ENCODE assay signal across 21 cellular contexts in the genomic region with DNA sequence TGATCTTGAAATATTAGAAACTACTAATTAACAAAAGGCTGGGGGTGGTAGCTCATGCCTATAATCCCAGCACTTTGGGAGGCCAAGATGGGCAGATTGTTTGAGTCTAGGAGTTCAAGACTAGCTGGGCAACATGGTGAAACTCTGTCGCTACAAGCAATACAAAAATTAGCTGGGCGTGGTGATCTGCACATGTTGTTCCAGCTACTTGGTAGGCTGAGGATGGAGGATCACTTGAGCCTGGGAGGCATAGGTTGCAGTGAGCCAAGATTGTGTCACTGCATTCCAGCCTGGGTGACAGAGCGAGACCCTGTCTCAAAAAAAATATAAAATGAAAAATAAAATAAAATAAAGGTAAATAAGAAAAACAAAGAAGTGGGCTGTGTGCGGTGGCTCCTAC.
"Had no signal": no experiment of that assay in that cellular context is flagged by ENCODE, and none has a peak within 500 bp of the region (broad histone marks: within the 10 kb centered on the region; RNA-seq: fewer than 3 reads in every experiment).

No MANE protein-coding gene starts in this region.

- ATAC-seq: activated T-helper 17 cell treated with anti-CD3 and anti-CD28 coated beads, Interleukin-2, amount 50 U/mL, for 72 hours; SK-N-SH treated with all-trans-retinoic acid at 6 μM for 48 hours; WTC11 had no signal

- H3K4me3 ChIP-seq: cardiac muscle cell, SJSA1 had no signal

- DNase-seq: activated CD4-positive, alpha-beta T cell treated with anti-CD3 and anti-CD28 coated beads for 48 hours; activated CD4-positive, CD25-positive, alpha-beta regulatory T cell treated with anti-CD3 and anti-CD28 coated beads, Interleukin-2, amount 50 U/mL, for 72 hours; activated gamma-delta T cell treated with Interleukin-2 at 50 U/mL for 16 hours; activated naive CD4-positive, alpha-beta T cell treated with anti-CD3 and anti-CD28 coated beads, Interleukin-2, amount 10 ng/mL, durations not matched to agents 7 days and 5 days; activated naive CD8-positive, alpha-beta T cell treated with anti-CD3 and anti-CD28 coated beads for 36 hours; activated T-cell treated with anti-CD3 and anti-CD28 coated beads for 4 hours; activated T-cell treated with anti-CD3 and anti-CD28 coated beads, Interleukin-2, amount 50 U/mL, for 48 hours; brain microvascular endothelial cell; NCI-H1048; NCI-H146; NCI-H187 treated with DMSO at 0.1 percent for 48 hours; NCI-H2081 treated with DMSO at 0.1 percent for 48 hours; NCI-H446; NCI-H524; SHP77; SW 1271 had no signal

- H3K9me3 Mint-ChIP-seq: activated naive CD4-positive, alpha-beta T cell treated with anti-CD3 and anti-CD28 coated beads, Interleukin-2, amount 10 ng/mL, durations not matched to agents 7 days and 5 days; activated naive CD8-positive, alpha-beta T cell treated with anti-CD3 and anti-CD28 coated beads for 36 hours; activated T-helper 17 cell treated with anti-CD3 and anti-CD28 coated beads, Interleukin-2, amount 50 U/mL, for 72 hours had no signal

- H3K27ac Mint-ChIP-seq: activated naive CD8-positive, alpha-beta T cell treated with anti-CD3 and anti-CD28 coated beads for 36 hours; activated T-helper 17 cell treated with anti-CD3 and anti-CD28 coated beads, Interleukin-2, amount 50 U/mL, for 72 hours had no signal

- H3K27ac ChIP-seq: brain microvascular endothelial cell, cardiac muscle cell, SJSA1 had no signal

- H3K27me3 ChIP-seq: brain microvascular endothelial cell, cardiac muscle cell, SJSA1 had no signal

- H3K36me3 ChIP-seq: brain microvascular endothelial cell, cardiac muscle cell, SJSA1 had no signal

- H3K4me3 Mint-ChIP-seq: activated naive CD4-positive, alpha-beta T cell treated with anti-CD3 and anti-CD28 coated beads, Interleukin-2, amount 10 ng/mL, durations not matched to agents 7 days and 5 days; activated naive CD8-positive, alpha-beta T cell treated with anti-CD3 and anti-CD28 coated beads for 36 hours; WTC11 had no signal

- H3K27me3 Mint-ChIP-seq: activated naive CD4-positive, alpha-beta T cell treated with anti-CD3 and anti-CD28 coated beads, Interleukin-2, amount 10 ng/mL, durations not matched to agents 7 days and 5 days; activated naive CD8-positive, alpha-beta T cell treated with anti-CD3 and anti-CD28 coated beads for 36 hours; activated T-helper 17 cell treated with anti-CD3 and anti-CD28 coated beads, Interleukin-2, amount 50 U/mL, for 72 hours had no signal

- H3K9me3 ChIP-seq: SJSA1 had no signal
